19 cellular contexts compared by ENCODE assay signal in the genomic region with DNA sequence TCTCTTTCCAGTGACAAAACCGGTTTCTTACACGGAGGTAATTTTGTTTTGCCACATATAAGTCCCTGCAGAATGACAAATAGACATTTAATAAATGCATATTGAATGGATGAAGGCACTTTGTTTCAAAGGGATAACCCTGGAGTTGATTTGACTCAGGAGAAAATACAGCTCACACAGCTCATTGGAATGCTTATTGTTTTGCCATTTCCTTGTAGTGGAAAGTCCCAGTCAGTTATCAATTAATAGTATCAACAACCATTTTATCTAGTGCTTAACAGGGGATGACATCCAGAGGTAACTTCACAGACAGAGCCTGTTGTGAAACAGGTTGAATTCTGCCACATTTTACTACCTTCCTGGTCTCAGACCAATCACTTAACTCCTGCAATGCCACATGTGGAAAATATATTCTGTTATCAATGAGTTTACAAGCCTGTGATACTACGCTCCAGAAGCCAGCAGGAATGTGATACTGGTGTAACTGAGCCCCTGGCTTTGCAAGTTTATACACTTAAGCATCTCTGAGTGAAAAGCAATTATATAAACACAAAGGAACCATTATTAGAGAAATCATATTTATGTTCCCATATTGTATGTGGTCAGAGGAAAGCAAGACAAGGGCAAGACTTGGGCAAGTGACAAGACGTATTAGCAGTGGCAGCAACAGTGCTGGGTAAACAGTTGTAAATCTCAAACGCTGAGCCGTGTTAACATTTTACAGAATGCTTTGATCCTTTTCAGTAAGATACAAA.
DNase-seq lines count a peak whose midpoint lies in the region; ATAC-seq and TF ChIP-seq lines count a peak whose summit lies in the region.
"Had no signal": no experiment of that assay in that cellular context is flagged by ENCODE, and none has a peak within 500 bp of the region (broad histone marks: within the 10 kb centered on the region; RNA-seq: fewer than 3 reads in every experiment).

No MANE protein-coding gene starts in this region.

- intact Hi-C loops in IMR-90 (cut with micrococcal nuclease) = loop anchor here (5.0 kb wide), 2 partner anchors 51 to 121 kb away; no protein-coding TSS in a partner anchor

- H2BK5ac ChIP-seq in IMR-90 (ENCODE audit: low read depth, low read length, poor library complexity, severe bottlenecking) (no peak overlapping the region), mesenchymal stem cell (ENCODE audit: low read depth, low read length, poor library complexity, severe bottlenecking) (no peak overlapping the region)

- peaks cover 4% of the 10 kb centered on the region for H3K4me1 ChIP-seq in IMR-90 (ENCODE audit: control insufficient read depth, insufficient read depth, low read length)
- peaks cover 5% of the 10 kb centered on the region for H3K4me1 ChIP-seq in mesenchymal stem cell (ENCODE audit: control insufficient read depth, insufficient read depth, low read depth, low read length)

- POLR2A ChIA-PET in IMR-90 (lab: Charles Lee; ENCODE audit: unreplicated experiment) = interaction anchor here (0.8 kb wide), 1 partner anchor 39 kb away, joined by 4 read pairs; no protein-coding TSS in a partner anchor

- H4K8ac ChIP-seq in IMR-90 (ENCODE audit: low read depth in 2 of 2, low read length in 2 of 2) (no peak overlapping the region), mesenchymal stem cell (ENCODE audit: low read length) (no peak overlapping the region)

- no peaks in the 10 kb centered on the region for H4K20me1 ChIP-seq in IMR-90 (ENCODE audit: insufficient read depth, low read length)

- H2BK12ac ChIP-seq in mesenchymal stem cell (ENCODE audit: low read length in 2 of 2) = no peak overlapping the region

- H3K18ac ChIP-seq in IMR-90 (ENCODE audit: low read depth, low read length) (no peak overlapping the region), mesenchymal stem cell (ENCODE audit: low read depth in 1 of 2, low read length in 2 of 2) (no peak overlapping the region)

- H4K91ac ChIP-seq in IMR-90 (ENCODE audit: insufficient read depth, low read depth, low read length) (no peak overlapping the region), mesenchymal stem cell (ENCODE audit: low read length) (no peak overlapping the region)

- H2BK20ac ChIP-seq in IMR-90 (ENCODE audit: low read depth, low read length) = no peak overlapping the region

- WGBS in IMR-90 (ENCODE audit: extremely low coverage in 2 of 2, insufficient read length in 1 of 2), 2 experiments = no CpG with 5 or more reads among the region's 6 CpGs
- 20% methylated on average over 3 of the region's 6 CpGs for WGBS in mesenchymal stem cell

- H2AK5ac ChIP-seq in IMR-90 (ENCODE audit: low read depth, low read length) = no peak overlapping the region; the same call in 1 of the 2 replicates
- no peak overlapping the region for H2AK5ac ChIP-seq in mesenchymal stem cell (ENCODE audit: low read length, severe bottlenecking)

- H3K4ac ChIP-seq in IMR-90 (ENCODE audit: low read depth, low read length) = no peak overlapping the region
- H3K4ac ChIP-seq in mesenchymal stem cell (ENCODE audit: low read depth in 1 of 2, low read length in 2 of 2) = no peak overlapping the region

- no peak overlapping the region for H3K4me2 ChIP-seq in IMR-90 (ENCODE audit: low read depth, low read length)
- peak overlapping the region; percentile 7 for H3K4me2 ChIP-seq in mesenchymal stem cell (ENCODE audit: low read length, poor library complexity, severe bottlenecking)

- ATAC-seq in IMR-90 (ENCODE audit: low read depth) = no peak
- no peak for ATAC-seq in HG03521 (IDR thresholded peaks at IDR 0.05; ENCODE audit: unreplicated experiment)
- no peak for ATAC-seq in HG03139 (IDR thresholded peaks at IDR 0.05; ENCODE audit: unreplicated experiment)
- ATAC-seq: effector memory CD8-positive, alpha-beta T cell had no signal

- no peaks in the 10 kb centered on the region for H3K9me1 ChIP-seq in IMR-90 (ENCODE audit: insufficient read depth, low read length)

- H3K23ac ChIP-seq in IMR-90 (ENCODE audit: low read depth, low read length) (0 out of 2 replicates have a peak overlapping the region, but pooled peaks have one; percentile 22), mesenchymal stem cell (ENCODE audit: low read length in 2 of 2) (no peak overlapping the region)

- peak; percentile 14 for DNase-seq in IMR-90
- DNase-seq in cerebellar cortex (ENCODE audit: low spot score) = peak; percentile 7
- no peak for DNase-seq in mesenchymal stem cell
- no peak for DNase-seq in activated effector memory CD4-positive, alpha-beta T cell treated with anti-CD3 and anti-CD28 coated beads, Interleukin-2, amount 50 U/mL, for 16 hours
- DNase-seq in activated T-cell treated with anti-CD3 and anti-CD28 coated beads, Interleukin-2, amount 50 U/mL, for 1 hour = no peak
- DNase-seq: activated CD4-positive, alpha-beta T cell treated with anti-CD3 and anti-CD28 coated beads, Interleukin-2, amount 10 ng/mL, durations not matched to agents 24 days and 14 days; activated CD8-positive, alpha-beta memory T cell treated with anti-CD3 and anti-CD28 coated beads, Interleukin-2, amount 50 U/mL, for 48 hours; activated naive CD4-positive, alpha-beta T cell treated with anti-CD3 and anti-CD28 coated beads for 36 hours; aorta; DMS 273 treated with DMSO at 0.1 percent for 48 hours; effector memory CD8-positive, alpha-beta T cell; left ventricle myocardium inferior; NCI-H187; NCI-H345; ovary; RPMI8226; stimulated activated CD4-positive, alpha-beta T cell treated with anti-CD3 and anti-CD28 coated beads, Interleukin-4, amount 100 ng/mL, for 1 hour had no signal

- dilution Hi-C loops in IMR-90 (cut with HindIII; ENCODE audit: low sequenced_read_pairs, unreplicated experiment) = no loop called here

- no peaks in the 10 kb centered on the region for H3K9me3 ChIP-seq in IMR-90 (ENCODE audit: control insufficient read depth, insufficient read depth, low read length)
- H3K9me3 ChIP-seq in mesenchymal stem cell (ENCODE audit: control insufficient read depth, low read length) = no peaks in the 10 kb centered on the region
- H3K9me3 ChIP-seq: left ventricle myocardium inferior, ovary had no signal

- peak overlapping the region; percentile 29; the same call in 1 of the 2 replicates for H4K5ac ChIP-seq in IMR-90 (ENCODE audit: low read depth, low read length)

- no peaks in the 10 kb centered on the region for H3K36me3 ChIP-seq in IMR-90 (ENCODE audit: control insufficient read depth, insufficient read depth, low read length)
- H3K36me3 ChIP-seq in mesenchymal stem cell (ENCODE audit: control insufficient read depth in 1 of 2, insufficient read depth in 2 of 2, low read depth in 1 of 2, low read length in 2 of 2) = no peaks in the 10 kb centered on the region
- H3K36me3 ChIP-seq: left ventricle myocardium inferior, ovary had no signal

- in situ Hi-C loops in IMR-90 (cut with MboI; ENCODE audit: low sequenced_read_pairs) = no loop called here

- no peak for TF ChIP-seq POLR2A in IMR-90 (IDR thresholded peaks at IDR 0.05; ENCODE audit: low read depth, low read length)

- H3K4me3 ChIP-seq in IMR-90 (ENCODE audit: insufficient read depth, low read depth, low read length) = no peak overlapping the region
- no peak overlapping the region for H3K4me3 ChIP-seq in mesenchymal stem cell (ENCODE audit: insufficient read depth in 1 of 2, low read depth in 1 of 2, low read length in 2 of 2)
- H3K4me3 ChIP-seq: left ventricle myocardium inferior, ovary had no signal

- no peaks in the 10 kb centered on the region for H3K27me3 ChIP-seq in IMR-90 (ENCODE audit: control insufficient read depth, insufficient read depth, low read length)
- H3K27me3 ChIP-seq in mesenchymal stem cell (ENCODE audit: control insufficient read depth in 1 of 2, insufficient read depth in 1 of 2, low read length in 2 of 2) = no peaks in the 10 kb centered on the region
- H3K27me3 ChIP-seq: ovary had no signal

- TF ChIP-seq CTCF in IMR-90 (conservative IDR thresholded peaks at IDR 0.05; ENCODE audit: low read depth, low read length) = no peak

- no peaks in the 10 kb centered on the region for H3K79me1 ChIP-seq in IMR-90 (ENCODE audit: low read depth in 1 of 2, low read length in 2 of 2)
- H3K79me1 ChIP-seq in mesenchymal stem cell (replicated peaks; ENCODE audit: low read length, poor library complexity, severe bottlenecking) = no peaks in the 10 kb centered on the region

- CTCF ChIA-PET in IMR-90 (lab: Yijun Ruan, JAX) = no interaction called here

- no peak overlapping the region for H2BK120ac ChIP-seq in IMR-90 (ENCODE audit: low read depth, low read length)
- H2BK120ac ChIP-seq in mesenchymal stem cell (ENCODE audit: low read depth, low read length) = no peak overlapping the region

- H3K14ac ChIP-seq in IMR-90 (replicated peaks; ENCODE audit: low read depth, low read length) (no peak overlapping the region), mesenchymal stem cell (ENCODE audit: low read length in 2 of 2) (no peak overlapping the region)

- BruUV-seq in IMR-90 (replicated peaks; lab: Mats Ljungman, UMichigan) = no TSS peak

- H3K56ac ChIP-seq in IMR-90 (ENCODE audit: extremely low read depth, insufficient read depth, low read length) = no peak overlapping the region

- H2AK9ac ChIP-seq in IMR-90 (replicated peaks; ENCODE audit: low read depth, low read length, poor library complexity) = no peak overlapping the region

- no peak overlapping the region for H2AFZ ChIP-seq in IMR-90 (replicated peaks; ENCODE audit: low read length, poor library complexity)
- no peak overlapping the region for H2AFZ ChIP-seq in mesenchymal stem cell (ENCODE audit: low read depth, low read length)

- no peak overlapping the region for H3K9ac ChIP-seq in IMR-90 (ENCODE audit: low read depth, low read length)
- no peak overlapping the region for H3K9ac ChIP-seq in mesenchymal stem cell (ENCODE audit: low read length)

- no peak for TF ChIP-seq RAD21 in IMR-90 (IDR thresholded peaks at IDR 0.05; ENCODE audit: low read length)

- H2BK15ac ChIP-seq in IMR-90 (ENCODE audit: low read depth, low read length) = peak overlapping the region; percentile 30; the same call in 1 of the 3 replicates
- H2BK15ac ChIP-seq in mesenchymal stem cell (ENCODE audit: low read depth, poor library complexity, severe bottlenecking) = no peak overlapping the region

- no peak overlapping the region for H3K27ac ChIP-seq in IMR-90 (ENCODE audit: insufficient read depth, low read length)
- peak overlapping the region; percentile 71 for H3K27ac ChIP-seq in mesenchymal stem cell (ENCODE audit: low read length, poor library complexity, severe bottlenecking)
- H3K27ac ChIP-seq: left ventricle myocardium inferior had no signal

TF ChIP-seq in IMR-90, 13 proteins besides CTCF, POLR2A, EP300 and RAD21 (continues in another document):
- TF ChIP-seq FOS (IDR thresholded peaks at IDR 0.05; ENCODE audit: low read depth, low read length) (no peak), MXI1 (IDR thresholded peaks at IDR 0.05; ENCODE audit: borderline replicate concordance, low read depth, low read length) (no peak), CHD1 (IDR thresholded peaks at IDR 0.05; ENCODE audit: low read depth, low read length) (no peak), BHLHE40 (IDR thresholded peaks at IDR 0.05; ENCODE audit: low read depth, low read length) (no peak), SMC3 (IDR thresholded peaks at IDR 0.05; ENCODE audit: low read depth, low read length) (no peak)

Comparison
In these comparisons a context has a peak if more than half of its experiments do, and no peak if none do; other contexts are left out.
1. DNase-seq: peak in IMR-90 (single experiment) and cerebellar cortex (single experiment); none in mesenchymal stem cell (single experiment), activated effector memory CD4-positive, alpha-beta T cell treated with anti-CD3 and anti-CD28 coated beads, Interleukin-2, amount 50 U/mL, for 16 hours (single experiment) and activated T-cell treated with anti-CD3 and anti-CD28 coated beads, Interleukin-2, amount 50 U/mL, for 1 hour (single experiment).